1 cellular context compared by ENCODE assay signal in the genomic region with DNA sequence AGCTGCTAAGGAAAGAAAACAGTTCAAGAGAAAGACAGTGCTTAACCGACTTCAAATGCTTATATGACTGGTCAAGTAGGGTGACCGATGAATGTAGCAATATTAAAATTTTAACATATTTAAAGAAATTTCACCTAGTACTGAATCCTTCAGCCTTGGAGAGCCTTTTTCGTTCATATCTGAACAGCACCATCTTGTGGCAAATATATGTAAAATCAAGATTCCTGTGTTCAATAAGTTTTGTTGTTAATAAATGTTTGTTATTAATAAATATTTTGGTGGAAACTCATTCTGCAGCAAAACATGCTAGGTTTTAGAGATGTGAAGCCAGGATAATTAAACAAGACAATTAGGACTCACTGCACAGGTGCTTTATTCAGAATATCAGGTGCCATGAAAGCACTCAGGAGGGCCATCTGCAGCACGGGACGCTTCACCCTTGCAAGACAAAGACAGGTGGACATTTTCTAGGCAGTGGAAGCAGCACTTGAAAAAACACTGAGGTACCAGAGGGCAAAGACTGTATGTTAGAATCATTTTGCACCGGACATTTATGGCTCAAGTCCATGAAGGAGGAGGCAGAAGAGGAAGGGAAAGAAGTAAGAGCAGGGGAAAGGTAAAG.
TF ChIP-seq lines count a peak whose summit lies in the region.

No MANE protein-coding gene starts in this region.

TF ChIP-seq in HCT116, 20 proteins besides CTCF, POLR2A, EP300 and RAD21:
- no peak for TF ChIP-seq EZH2 (IDR thresholded peaks at IDR 0.05)
- TF ChIP-seq, protein P1, sequence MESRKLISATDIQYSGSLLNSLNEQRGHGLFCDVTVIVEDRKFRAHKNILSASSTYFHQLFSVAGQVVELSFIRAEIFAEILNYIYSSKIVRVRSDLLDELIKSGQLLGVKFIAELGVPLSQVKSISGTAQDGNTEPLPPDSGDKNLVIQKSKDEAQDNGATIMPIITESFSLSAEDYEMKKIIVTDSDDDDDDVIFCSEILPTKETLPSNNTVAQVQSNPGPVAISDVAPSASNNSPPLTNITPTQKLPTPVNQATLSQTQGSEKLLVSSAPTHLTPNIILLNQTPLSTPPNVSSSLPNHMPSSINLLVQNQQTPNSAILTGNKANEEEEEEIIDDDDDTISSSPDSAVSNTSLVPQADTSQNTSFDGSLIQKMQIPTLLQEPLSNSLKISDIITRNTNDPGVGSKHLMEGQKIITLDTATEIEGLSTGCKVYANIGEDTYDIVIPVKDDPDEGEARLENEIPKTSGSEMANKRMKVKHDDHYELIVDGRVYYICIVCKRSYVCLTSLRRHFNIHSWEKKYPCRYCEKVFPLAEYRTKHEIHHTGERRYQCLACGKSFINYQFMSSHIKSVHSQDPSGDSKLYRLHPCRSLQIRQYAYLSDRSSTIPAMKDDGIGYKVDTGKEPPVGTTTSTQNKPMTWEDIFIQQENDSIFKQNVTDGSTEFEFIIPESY (IDR thresholded peaks at IDR 0.05; ENCODE audit: extremely low read depth, insufficient replicate concordance, low read length), result no peak
- TF ChIP-seq JUND (IDR thresholded peaks at IDR 0.05), result no peak
- TF ChIP-seq FOSL1 (IDR thresholded peaks at IDR 0.05; ENCODE audit: low read depth), result no peak
- TF ChIP-seq CEBPB (IDR thresholded peaks at IDR 0.05; ENCODE audit: low read depth), result no peak; the same call in 1 of the 2 replicates
- no peak for TF ChIP-seq POLR2AphosphoS5 (IDR thresholded peaks at IDR 0.05; ENCODE audit: low read depth, low read length)
- TF ChIP-seq CBX3 (IDR thresholded peaks at IDR 0.05; ENCODE audit: low read depth), result no peak
- no peak for TF ChIP-seq ZFX (IDR thresholded peaks at IDR 0.05)
- TF ChIP-seq, protein P2, sequence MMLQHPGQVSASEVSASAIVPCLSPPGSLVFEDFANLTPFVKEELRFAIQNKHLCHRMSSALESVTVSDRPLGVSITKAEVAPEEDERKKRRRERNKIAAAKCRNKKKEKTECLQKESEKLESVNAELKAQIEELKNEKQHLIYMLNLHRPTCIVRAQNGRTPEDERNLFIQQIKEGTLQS (IDR thresholded peaks at IDR 0.05), result no peak
- TF ChIP-seq YY1 (IDR thresholded peaks at IDR 0.05; ENCODE audit: extremely low read depth, insufficient replicate concordance, low read depth, low read length), result no peak
- TF ChIP-seq SRF (IDR thresholded peaks at IDR 0.05; ENCODE audit: low read depth), result no peak
- TF ChIP-seq EGR1 (IDR thresholded peaks at IDR 0.05; ENCODE audit: low read depth), result no peak
- TF ChIP-seq TCF7L2 (IDR thresholded peaks at IDR 0.05; ENCODE audit: borderline replicate concordance, extremely low read depth, insufficient read depth, insufficient read length), result no peak
- TF ChIP-seq SP1 (IDR thresholded peaks at IDR 0.05; ENCODE audit: low read depth), result no peak
- TF ChIP-seq ELF1 (IDR thresholded peaks at IDR 0.05; ENCODE audit: borderline replicate concordance, low read depth), result no peak
- TF ChIP-seq, protein P3, sequence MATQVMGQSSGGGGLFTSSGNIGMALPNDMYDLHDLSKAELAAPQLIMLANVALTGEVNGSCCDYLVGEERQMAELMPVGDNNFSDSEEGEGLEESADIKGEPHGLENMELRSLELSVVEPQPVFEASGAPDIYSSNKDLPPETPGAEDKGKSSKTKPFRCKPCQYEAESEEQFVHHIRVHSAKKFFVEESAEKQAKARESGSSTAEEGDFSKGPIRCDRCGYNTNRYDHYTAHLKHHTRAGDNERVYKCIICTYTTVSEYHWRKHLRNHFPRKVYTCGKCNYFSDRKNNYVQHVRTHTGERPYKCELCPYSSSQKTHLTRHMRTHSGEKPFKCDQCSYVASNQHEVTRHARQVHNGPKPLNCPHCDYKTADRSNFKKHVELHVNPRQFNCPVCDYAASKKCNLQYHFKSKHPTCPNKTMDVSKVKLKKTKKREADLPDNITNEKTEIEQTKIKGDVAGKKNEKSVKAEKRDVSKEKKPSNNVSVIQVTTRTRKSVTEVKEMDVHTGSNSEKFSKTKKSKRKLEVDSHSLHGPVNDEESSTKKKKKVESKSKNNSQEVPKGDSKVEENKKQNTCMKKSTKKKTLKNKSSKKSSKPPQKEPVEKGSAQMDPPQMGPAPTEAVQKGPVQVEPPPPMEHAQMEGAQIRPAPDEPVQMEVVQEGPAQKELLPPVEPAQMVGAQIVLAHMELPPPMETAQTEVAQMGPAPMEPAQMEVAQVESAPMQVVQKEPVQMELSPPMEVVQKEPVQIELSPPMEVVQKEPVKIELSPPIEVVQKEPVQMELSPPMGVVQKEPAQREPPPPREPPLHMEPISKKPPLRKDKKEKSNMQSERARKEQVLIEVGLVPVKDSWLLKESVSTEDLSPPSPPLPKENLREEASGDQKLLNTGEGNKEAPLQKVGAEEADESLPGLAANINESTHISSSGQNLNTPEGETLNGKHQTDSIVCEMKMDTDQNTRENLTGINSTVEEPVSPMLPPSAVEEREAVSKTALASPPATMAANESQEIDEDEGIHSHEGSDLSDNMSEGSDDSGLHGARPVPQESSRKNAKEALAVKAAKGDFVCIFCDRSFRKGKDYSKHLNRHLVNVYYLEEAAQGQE (IDR thresholded peaks at IDR 0.05; ENCODE audit: low read depth), result no peak
- TF ChIP-seq, protein P4, sequence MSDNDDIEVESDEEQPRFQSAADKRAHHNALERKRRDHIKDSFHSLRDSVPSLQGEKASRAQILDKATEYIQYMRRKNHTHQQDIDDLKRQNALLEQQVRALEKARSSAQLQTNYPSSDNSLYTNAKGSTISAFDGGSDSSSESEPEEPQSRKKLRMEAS (IDR thresholded peaks at IDR 0.05), result no peak
- TF ChIP-seq SIN3A (IDR thresholded peaks at IDR 0.05; ENCODE audit: low read depth), result no peak
